Comparison of ENCODE assay signal across 1 cellular context in genomic region chr12:66130267-66131066, GRCh38.
TF ChIP-seq lines count a peak whose summit lies in the region.

Gene LLPH, minus strand, starts transcription at chr12:66130750. Its CDS starts 1,644 bp downstream, at chr12:66129106.

TF ChIP-seq in HepG2, 621 proteins besides CTCF, POLR2A, EP300 and RAD21 (continued from another document and continues in another):
- peak; percentile 97 for TF ChIP-seq ARID4A (CRISPR knock-in tag; IDR thresholded peaks at IDR 0.05; ENCODE audit: borderline replicate concordance)
- no peak for TF ChIP-seq ZNF564 (CRISPR knock-in tag; IDR thresholded peaks at IDR 0.05)
- TF ChIP-seq PHF8 (CRISPR knock-in tag; IDR thresholded peaks at IDR 0.05) = peak; percentile 91
- TF ChIP-seq NCOR1 (IDR thresholded peaks at IDR 0.05; ENCODE audit: borderline replicate concordance, low read length) = no peak
- TF ChIP-seq TRAFD1 (CRISPR knock-in tag; IDR thresholded peaks at IDR 0.05; ENCODE audit: borderline replicate concordance) = no peak
- no peak for TF ChIP-seq TBL1XR1 (IDR thresholded peaks at IDR 0.05; ENCODE audit: borderline replicate concordance, low read length, partially characterized antibody)
- TF ChIP-seq MXD3 (CRISPR knock-in tag; IDR thresholded peaks at IDR 0.05) = peak; percentile 55; the same call in 1 of the 2 replicates
- TF ChIP-seq RAD51 (IDR thresholded peaks at IDR 0.05; ENCODE audit: borderline replicate concordance) = no peak
- no peak for TF ChIP-seq ZNF292 (CRISPR knock-in tag; IDR thresholded peaks at IDR 0.05; ENCODE audit: borderline replicate concordance, low read depth)
- TF ChIP-seq ZNF605 (CRISPR knock-in tag; IDR thresholded peaks at IDR 0.05) = no peak; the same call in 1 of the 2 replicates
- TF ChIP-seq NCOA5 (CRISPR knock-in tag; IDR thresholded peaks at IDR 0.05) = no peak
- TF ChIP-seq MBD4 (IDR thresholded peaks at IDR 0.05; ENCODE audit: borderline replicate concordance, low read length) = no peak
- TF ChIP-seq IKZF5 (CRISPR knock-in tag; IDR thresholded peaks at IDR 0.05) = peak; percentile 86
- TF ChIP-seq PAWR (CRISPR knock-in tag; IDR thresholded peaks at IDR 0.05; ENCODE audit: borderline replicate concordance) = no peak
- peak; percentile 23; the same call in 1 of the 2 replicates for TF ChIP-seq IRF9 (CRISPR knock-in tag; IDR thresholded peaks at IDR 0.05; ENCODE audit: borderline replicate concordance)
- TF ChIP-seq ZNF850 (CRISPR knock-in tag; conservative IDR thresholded peaks at IDR 0.05) = no peak
- TF ChIP-seq ZNF607 (CRISPR knock-in tag; IDR thresholded peaks at IDR 0.05; ENCODE audit: borderline replicate concordance) = peak; percentile 48
- TF ChIP-seq HCFC1 (IDR thresholded peaks at IDR 0.05; ENCODE audit: low read depth, low read length) = peak; percentile 51; the same call in 1 of the 2 replicates
- no peak for TF ChIP-seq ZNF142 (CRISPR knock-in tag; IDR thresholded peaks at IDR 0.05)
- TF ChIP-seq MTF1 (CRISPR knock-in tag; IDR thresholded peaks at IDR 0.05) = no peak
- TF ChIP-seq ZNF281 (CRISPR knock-in tag; IDR thresholded peaks at IDR 0.05; ENCODE audit: borderline replicate concordance) = no peak
- TF ChIP-seq KMT2B (CRISPR knock-in tag; IDR thresholded peaks at IDR 0.05) = peak; percentile 97
- no peak for TF ChIP-seq CENPBD1 (CRISPR knock-in tag; IDR thresholded peaks at IDR 0.05; ENCODE audit: borderline replicate concordance, low read depth)
- no peak for TF ChIP-seq ZNF326 (CRISPR knock-in tag; IDR thresholded peaks at IDR 0.05; ENCODE audit: borderline replicate concordance)
- no peak for TF ChIP-seq DZIP1 (CRISPR knock-in tag; IDR thresholded peaks at IDR 0.05)
- peak; percentile 63 for TF ChIP-seq CREM (IDR thresholded peaks at IDR 0.05)
- no peak for TF ChIP-seq CREM (CRISPR knock-in tag; IDR thresholded peaks at IDR 0.05)
- peak; percentile 95 for TF ChIP-seq SPEN (CRISPR knock-in tag; IDR thresholded peaks at IDR 0.05; ENCODE audit: low read depth)
- peak; percentile 45; the same call in 1 of the 2 replicates for TF ChIP-seq ZNF274 (CRISPR knock-in tag; IDR thresholded peaks at IDR 0.05)
- TF ChIP-seq IRX3 (CRISPR knock-in tag; IDR thresholded peaks at IDR 0.05; ENCODE audit: borderline replicate concordance, low read depth) = no peak
